ENCODE assay signal across 19 cellular contexts in genomic region chr6:8860671-8861070, GRCh38.
DNase-seq lines count a peak whose midpoint lies in the region; ATAC-seq and TF ChIP-seq lines count a peak whose summit lies in the region.
"Had no signal": no experiment of that assay in that cellular context is flagged by ENCODE, and none has a peak within 500 bp of the region (broad histone marks: within the 10 kb centered on the region; RNA-seq: fewer than 3 reads in every experiment).

No MANE protein-coding gene starts in this region.

- no peaks in the 10 kb centered on the region for H3K27me3 ChIP-seq in left lung

- H3K9me3 ChIP-seq in left lung (no peaks in the 10 kb centered on the region), mucosa of descending colon (no peaks in the 10 kb centered on the region)
- H3K9me3 ChIP-seq: A549, Caco-2 had no signal

- DNase-seq in DMS53 (lab: John Stamatoyannopoulos, UW) (peak; percentile 37), NAMALWA (ENCODE audit: low spot score) (peak; percentile 15), kidney tubule cell (ENCODE audit: low spot score) (peak; percentile 69), DMS79 (lab: John Stamatoyannopoulos, UW) (no peak), left lung (no peak), NCI-H2029 treated with DMSO at 0.1 percent for 48 hours (lab: John Stamatoyannopoulos, UW) (no peak), mucosa of descending colon (no peak)
- DNase-seq: Caco-2, DMS79 treated with DMSO at 0.1 percent for 48 hours, GDM1, MM.1S, NCI-H1436, NCI-H2081 treated with DMSO at 0.1 percent for 48 hours, NCI-H524 treated with DMSO at 0.1 percent for 48 hours, OCI-M1, RPMI8226 had no signal

- H3K36me3 ChIP-seq in left lung (no peaks in the 10 kb centered on the region), mucosa of descending colon (ENCODE audit: low read depth) (no peaks in the 10 kb centered on the region)

- H3K4me3 ChIP-seq in left lung (no peak overlapping the region), mucosa of descending colon (no peak overlapping the region)
- H3K4me3 ChIP-seq: A549, GM23338 had no signal

- TF ChIP-seq CTCF in left lung (IDR thresholded peaks at IDR 0.05) (no peak), mucosa of descending colon (IDR thresholded peaks at IDR 0.05) (no peak)

- H3K4me1 ChIP-seq in left lung (no peaks in the 10 kb centered on the region), mucosa of descending colon (ENCODE audit: low read depth) (no peaks in the 10 kb centered on the region)
- H3K4me1 ChIP-seq: A549 had no signal

- H3K27ac ChIP-seq in left lung, result no peak overlapping the region
- H3K27ac ChIP-seq: A549 had no signal

- peak; percentile 90 for ATAC-seq in GM21360 (IDR thresholded peaks at IDR 0.05; ENCODE audit: unreplicated experiment)
- ATAC-seq in left lung, result no peak
- no peak for ATAC-seq in mucosa of descending colon
- ATAC-seq: A549, GM23338 had no signal

- intact Hi-C loops in left lung (cut with DNase I), result no loop called here
- intact Hi-C loops in mucosa of descending colon (cut with DNase I, micrococcal nuclease), result no loop called here

Comparison
In these comparisons a context has a peak if more than half of its experiments do, and no peak if none do; other contexts are left out.
1. DNase-seq: peak in DMS53 (single experiment), NAMALWA (single experiment) and kidney tubule cell (single experiment); none in DMS79 (single experiment), left lung (0 of 2), NCI-H2029 treated with DMSO at 0.1 percent for 48 hours (single experiment) and mucosa of descending colon (0 of 3).